21 cellular contexts compared by ENCODE assay signal in genomic region chr19:1997353-1998233, GRCh38.
"Had no signal": no experiment of that assay in that cellular context is flagged by ENCODE, and none has a peak within 500 bp of the region (broad histone marks: within the 10 kb centered on the region; RNA-seq: fewer than 3 reads in every experiment).

No MANE protein-coding gene starts in this region.

- H3K9me3 Mint-ChIP-seq: activated naive CD4-positive, alpha-beta T cell treated with anti-CD3 and anti-CD28 coated beads, Interleukin-2, amount 10 ng/mL, durations not matched to agents 7 days and 5 days; activated T-helper 2 cell treated with anti-CD3 and anti-CD28 coated beads, Interferon-gamma antibody, Interleukin-2, Interleukin-4, amounts not matched to agents 10 μg/mL and 5 μg/mL and 100 μg/mL, durations not matched to agents 14 hours and 24 hours and 36 hours; central memory CD8-positive, alpha-beta T cell had no signal

- H3K27me3 Mint-ChIP-seq: activated naive CD4-positive, alpha-beta T cell treated with anti-CD3 and anti-CD28 coated beads, Interleukin-2, amount 10 ng/mL, durations not matched to agents 7 days and 5 days; central memory CD8-positive, alpha-beta T cell; naive thymus-derived CD4-positive, alpha-beta T cell had no signal

- H3K27ac ChIP-seq: body of pancreas, epithelial cell of prostate, gastroesophageal sphincter, left lung, tibial nerve, vagina had no signal

- H3K27ac Mint-ChIP-seq: activated naive CD4-positive, alpha-beta T cell treated with anti-CD3 and anti-CD28 coated beads, Interleukin-2, amount 10 ng/mL, durations not matched to agents 7 days and 5 days; activated T-helper 2 cell treated with anti-CD3 and anti-CD28 coated beads, Interferon-gamma antibody, Interleukin-2, Interleukin-4, amounts not matched to agents 10 μg/mL and 5 μg/mL and 100 μg/mL, durations not matched to agents 14 hours and 24 hours and 36 hours had no signal

- H3K4me1 ChIP-seq: body of pancreas, gastroesophageal sphincter, left lung, vagina had no signal

- H3K27me3 ChIP-seq: body of pancreas, gastroesophageal sphincter, left lung, tibial nerve, vagina had no signal

- H3K9me3 ChIP-seq: body of pancreas, gastroesophageal sphincter, left lung, mucosa of descending colon, tibial nerve, vagina had no signal

- H3K4me3 ChIP-seq: body of pancreas, gastroesophageal sphincter, left lung, mucosa of descending colon, tibial nerve, vagina had no signal

- H3K4me1 Mint-ChIP-seq: central memory CD8-positive, alpha-beta T cell had no signal

- DNase-seq: activated CD4-positive, alpha-beta T cell treated with anti-CD3 and anti-CD28 coated beads, Interleukin-2, amount 50 U/mL, for 4 hours; activated CD4-positive, CD25-positive, alpha-beta regulatory T cell treated with anti-CD3 and anti-CD28 coated beads, Interleukin-2, amount 50 U/mL, for 72 hours; activated naive CD4-positive, alpha-beta T cell treated with anti-CD3 and anti-CD28 coated beads, Interleukin-2, amount 10 ng/mL, durations not matched to agents 7 days and 5 days; activated T-cell treated with anti-CD3 and anti-CD28 coated beads for 4 hours; body of pancreas; cortex of kidney; effector memory CD4-positive, alpha-beta T cell; islet precursor cell; left lung; mucosa of descending colon; naive thymus-derived CD4-positive, alpha-beta T cell; posterior cingulate gyrus; retina; stimulated activated CD4-positive, alpha-beta T cell treated with anti-CD3 and anti-CD28 coated beads, Interleukin-2, amount 100 ng/mL, for 48 hours; stimulated activated naive CD4-positive, alpha-beta T cell had no signal

- H3K4me3 Mint-ChIP-seq: activated naive CD4-positive, alpha-beta T cell treated with anti-CD3 and anti-CD28 coated beads, Interleukin-2, amount 10 ng/mL, durations not matched to agents 7 days and 5 days; central memory CD8-positive, alpha-beta T cell had no signal

- ATAC-seq: body of pancreas; gastroesophageal sphincter; left lung; naive thymus-derived CD4-positive, alpha-beta T cell had no signal
